27 cellular contexts compared by ENCODE assay signal in genomic region chr4:119870868-119871267, GRCh38.
DNase-seq lines count a peak whose midpoint lies in the region; FAIRE-seq and TF ChIP-seq lines count a peak whose summit lies in the region.
"Had no signal": no experiment of that assay in that cellular context is flagged by ENCODE, and none has a peak within 500 bp of the region (broad histone marks: within the 10 kb centered on the region; RNA-seq: fewer than 3 reads in every experiment).

No MANE protein-coding gene starts in this region.

- H3F3A ChIP-seq in neural progenitor cell (ENCODE audit: low read depth): no peaks in the 10 kb centered on the region

- intact Hi-C loops in Calu3 (cut with micrococcal nuclease; ENCODE audit: unreplicated experiment): loop anchor here (2.0 to 5.0 kb wide), 3 partner anchors 79 to 244 kb away; no protein-coding TSS in a partner anchor

- H3K9me3 ChIP-seq in neural progenitor cell (ENCODE audit: low read depth) (no peaks in the 10 kb centered on the region), right atrium auricular region (no peaks in the 10 kb centered on the region)
- H3K9me3 ChIP-seq: A549; BLaER1 treated with 17β-estradiol and CSF1 and Interleukin-3, amounts not matched to agents 10 nM and 100 nM; Caco-2 had no signal

- no peak for TF ChIP-seq CTCF in Calu3 (IDR thresholded peaks at IDR 0.05; ENCODE audit: unreplicated experiment)
- TF ChIP-seq CTCF in neural progenitor cell (IDR thresholded peaks at IDR 0.05): no peak
- TF ChIP-seq CTCF in right atrium auricular region (IDR thresholded peaks at IDR 0.05): no peak

- CTCF ChIA-PET in Calu3 (lab: Charles Lee): no interaction called here

- H3K4me1 ChIP-seq in neural progenitor cell (no peaks in the 10 kb centered on the region), right atrium auricular region (no peaks in the 10 kb centered on the region)
- H3K4me1 ChIP-seq: A549; BLaER1 treated with 17β-estradiol and CSF1 and Interleukin-3, amounts not matched to agents 10 nM and 100 nM; Caco-2 had no signal

- no peaks in the 10 kb centered on the region for H3K79me2 ChIP-seq in neural progenitor cell (ENCODE audit: low read depth)

- DNase-seq in Calu3 (no peak), kidney glomerular epithelial cell (lab: John Stamatoyannopoulos, UW) (peak; percentile 4), renal cortical epithelial cell (ENCODE audit: low read depth) (peak; percentile 27), UCSD-AML1 (lab: John Stamatoyannopoulos, UW; ENCODE audit: unreplicated experiment) (no peak), neural progenitor cell (ENCODE audit: low spot score) (no peak), right atrium auricular region (ENCODE audit: low spot score) (no peak), Kasumi-1 (lab: John Stamatoyannopoulos, UW) (no peak)
- DNase-seq: 8988T; AML-193; Caco-2; CD4-positive, alpha-beta T cell; CD8-positive, alpha-beta T cell; DMS 273 treated with DMSO at 0.1 percent for 48 hours; DMS153; DMS53; DMS79; DND-41; EL; GDM1 had no signal

- no peak overlapping the region for H3K4me3 ChIP-seq in neural progenitor cell
- H3K4me3 ChIP-seq in right atrium auricular region: no peak overlapping the region
- H3K4me3 ChIP-seq: A549; BLaER1 treated with 17β-estradiol and CSF1 and Interleukin-3, amounts not matched to agents 10 nM and 100 nM; GM12878 had no signal

- H4K20me1 ChIP-seq in neural progenitor cell (ENCODE audit: low read depth): no peaks in the 10 kb centered on the region
- H4K20me1 ChIP-seq: BLaER1 treated with 17β-estradiol and CSF1 and Interleukin-3, amounts not matched to agents 10 nM and 100 nM had no signal

- peak; percentile 55 for FAIRE-seq in A204.1 (lab: Jason Lieb, UNC)
- FAIRE-seq: A549, GM12878, GM12892, GM18507 had no signal

- no TSS peak for BruUV-seq in Calu3 (replicated peaks; lab: Mats Ljungman, UMichigan)

- no peak overlapping the region for H3K4me3 Mint-ChIP-seq in Calu3 (ENCODE audit: low read depth, unreplicated experiment)
- no peak overlapping the region for H3K4me3 Mint-ChIP-seq in neural progenitor cell
- H3K4me3 Mint-ChIP-seq: B cell; CD4-positive, alpha-beta T cell; CD8-positive, alpha-beta T cell had no signal

- no peak overlapping the region for H3K4me2 ChIP-seq in neural progenitor cell
- H3K4me2 ChIP-seq: A549; BLaER1 treated with 17β-estradiol and CSF1 and Interleukin-3, amounts not matched to agents 10 nM and 100 nM had no signal

- H3K36me3 Mint-ChIP-seq in Calu3 (ENCODE audit: insufficient read depth, unreplicated experiment) (peaks cover 16% of the 10 kb centered on the region), neural progenitor cell (no peaks in the 10 kb centered on the region)
- H3K36me3 Mint-ChIP-seq: CD8-positive, alpha-beta T cell had no signal

- H3K36me3 ChIP-seq in neural progenitor cell (no peaks in the 10 kb centered on the region), right atrium auricular region (no peaks in the 10 kb centered on the region)
- H3K36me3 ChIP-seq: BLaER1 treated with 17β-estradiol and CSF1 and Interleukin-3, amounts not matched to agents 10 nM and 100 nM had no signal

- H3K27me3 ChIP-seq in neural progenitor cell: no peaks in the 10 kb centered on the region
- H3K27me3 ChIP-seq in right atrium auricular region: no peaks in the 10 kb centered on the region
- H3K27me3 ChIP-seq: BLaER1 treated with 17β-estradiol and CSF1 and Interleukin-3, amounts not matched to agents 10 nM and 100 nM had no signal

- H3K4me1 Mint-ChIP-seq in Calu3 (ENCODE audit: low read depth, unreplicated experiment): peaks cover 23% of the 10 kb centered on the region
- no peaks in the 10 kb centered on the region for H3K4me1 Mint-ChIP-seq in neural progenitor cell
- H3K4me1 Mint-ChIP-seq: B cell had no signal

- H3K27me3 Mint-ChIP-seq in Calu3 (ENCODE audit: unreplicated experiment) (no peaks in the 10 kb centered on the region), neural progenitor cell (ENCODE audit: insufficient read depth, low read depth) (no peaks in the 10 kb centered on the region)
- H3K27me3 Mint-ChIP-seq: B cell; CD4-positive, alpha-beta T cell had no signal

- H3K9ac ChIP-seq in neural progenitor cell: no peak overlapping the region
- H3K9ac ChIP-seq: BLaER1 treated with 17β-estradiol and CSF1 and Interleukin-3, amounts not matched to agents 10 nM and 100 nM had no signal

- H3K27ac Mint-ChIP-seq in Calu3 (ENCODE audit: unreplicated experiment) (peak overlapping the region; percentile 91), neural progenitor cell (no peak overlapping the region)
- H3K27ac Mint-ChIP-seq: B cell; CD4-positive, alpha-beta T cell; CD8-positive, alpha-beta T cell had no signal

- H3K27ac ChIP-seq in neural progenitor cell (no peak overlapping the region), right atrium auricular region (no peak overlapping the region)
- H3K27ac ChIP-seq: A549; BLaER1 treated with 17β-estradiol and CSF1 and Interleukin-3, amounts not matched to agents 10 nM and 100 nM; C4-2B had no signal

- H2AFZ ChIP-seq in neural progenitor cell (replicated peaks): no peak overlapping the region

- H3K9me3 Mint-ChIP-seq in Calu3 (ENCODE audit: low read depth, unreplicated experiment) (peaks cover 3% of the 10 kb centered on the region), neural progenitor cell (no peaks in the 10 kb centered on the region)
- H3K9me3 Mint-ChIP-seq: CD4-positive, alpha-beta T cell had no signal

Comparison
In these comparisons a context has a peak if more than half of its experiments do, and no peak if none do; other contexts are left out.
1. DNase-seq: peak in kidney glomerular epithelial cell (single experiment) and renal cortical epithelial cell (single experiment); none in Calu3 (single experiment), UCSD-AML1 (single experiment), neural progenitor cell (single experiment), right atrium auricular region (single experiment) and Kasumi-1 (0 of 2).